Comparison of ENCODE assay signal across 12 cellular contexts in genomic region chr19:48553676-48554384, GRCh38. TPM values are rescaled to one million over a fixed set of nuclear protein-coding genes. Genes with fewer than 3 reads are reported as not detected.
DNase-seq lines count a peak whose midpoint lies in the region; ATAC-seq, FAIRE-seq and TF ChIP-seq lines count a peak whose summit lies in the region.
"Had no signal": no experiment of that assay in that cellular context is flagged by ENCODE, and none has a peak within 500 bp of the region (broad histone marks: within the 10 kb centered on the region; RNA-seq: fewer than 3 reads in every experiment).

No MANE protein-coding gene starts in this region.

- peaks cover 7% of the 10 kb centered on the region for H3K27me3 Mint-ChIP-seq in HFFc6 (ENCODE audit: insufficient read depth)
- H3K27me3 Mint-ChIP-seq in stimulated activated memory B cell treated with anti-CD40 and anti-IgM and Interleukin-4, amounts not matched to agents 10 μg/mL and 1 μg/mL and 100 μg/mL, for 72 hours: peaks cover 65% of the 10 kb centered on the region

- H3K9me3 Mint-ChIP-seq in HFFc6: no peaks in the 10 kb centered on the region
- no peaks in the 10 kb centered on the region for H3K9me3 Mint-ChIP-seq in stimulated activated memory B cell treated with anti-CD40 and anti-IgM and Interleukin-4, amounts not matched to agents 10 μg/mL and 1 μg/mL and 100 μg/mL, for 72 hours
- H3K9me3 Mint-ChIP-seq: activated B cell treated with CpG ODN at 0.5 μM for 24 hours, IgD-negative memory B cell had no signal

- no peak for FAIRE-seq in GM12892 (lab: Jason Lieb, UNC)
- FAIRE-seq: colon had no signal

- peaks cover 36% of the 10 kb centered on the region for H3K4me1 Mint-ChIP-seq in HFFc6 (ENCODE audit: low read depth)
- no peaks in the 10 kb centered on the region for H3K4me1 Mint-ChIP-seq in stimulated activated memory B cell treated with anti-CD40 and anti-IgM and Interleukin-4, amounts not matched to agents 10 μg/mL and 1 μg/mL and 100 μg/mL, for 72 hours
- H3K4me1 Mint-ChIP-seq: activated B cell treated with CpG ODN at 0.5 μM for 24 hours had no signal

- H3K36me3 Mint-ChIP-seq in HFFc6 (ENCODE audit: low read depth): no peaks in the 10 kb centered on the region
- H3K36me3 Mint-ChIP-seq in stimulated activated memory B cell treated with anti-CD40 and anti-IgM and Interleukin-4, amounts not matched to agents 10 μg/mL and 1 μg/mL and 100 μg/mL, for 72 hours: no peaks in the 10 kb centered on the region
- H3K36me3 Mint-ChIP-seq: IgD-negative memory B cell had no signal

- no peak for TF ChIP-seq POLR2A in GM12892 (IDR thresholded peaks at IDR 0.05; ENCODE audit: low read depth, low read length)

- peak; percentile 4 for ATAC-seq in stimulated activated memory B cell treated with anti-CD40 and anti-IgM and Interleukin-4, amounts not matched to agents 10 μg/mL and 1 μg/mL and 100 μg/mL, for 72 hours
- ATAC-seq: stimulated activated naive CD8-positive, alpha-beta T cell treated with anti-CD3 and anti-CD28 coated beads, Interleukin-15, Interleukin-2, amounts not matched to agents 100 U/mL and 50 U/mL, for 24 hours had no signal

- TF ChIP-seq CTCF in HFFc6 (IDR thresholded peaks at IDR 0.05): no peak

- peak overlapping the region; percentile 51 for H3K4me3 Mint-ChIP-seq in HFFc6
- H3K4me3 Mint-ChIP-seq in stimulated activated memory B cell treated with anti-CD40 and anti-IgM and Interleukin-4, amounts not matched to agents 10 μg/mL and 1 μg/mL and 100 μg/mL, for 72 hours: no peak overlapping the region
- H3K4me3 Mint-ChIP-seq: activated B cell treated with CpG ODN at 0.5 μM for 24 hours, IgD-negative memory B cell had no signal

- DNase-seq in HFFc6 (peak; percentile 86), RPMI8226 (peak; percentile 14), hepatic stellate cell (ENCODE audit: low spot score) (peak; percentile 77), HPDE6-E6E7 (ENCODE audit: extremely low spot score) (no peak), GM12892 (ENCODE audit: insufficient read length) (no peak), GDM1 (lab: John Stamatoyannopoulos, UW) (no peak)
- DNase-seq: activated B cell treated with CpG ODN at 0.5 μM for 24 hours; stimulated activated naive CD8-positive, alpha-beta T cell treated with anti-CD3 and anti-CD28 coated beads, Interleukin-15, Interleukin-2, amounts not matched to agents 100 U/mL and 50 U/mL, for 24 hours had no signal

- H3K27ac Mint-ChIP-seq in HFFc6: peak overlapping the region; percentile 58
- no peak overlapping the region for H3K27ac Mint-ChIP-seq in stimulated activated memory B cell treated with anti-CD40 and anti-IgM and Interleukin-4, amounts not matched to agents 10 μg/mL and 1 μg/mL and 100 μg/mL, for 72 hours
- H3K27ac Mint-ChIP-seq: activated B cell treated with CpG ODN at 0.5 μM for 24 hours, IgD-negative memory B cell had no signal

RNA-seq across cellular contexts. Expression of gene SULT2B1, which starts 1.9 kb away (rescaled TPM):
- under 1 TPM in 1 of 6 experiments, not detected in 5; 0.33 TPM for total RNA-seq in HFFc6 (2021; fragmentation: NEBNext Ultra II Directional; extraction: Animal tissue kit (Norgen Biotek cat#: 25700))
- 0.98 TPM for polyA plus RNA-seq in GM12892 (2012; ENCODE audit: missing spikeins)
- total RNA-seq: activated B cell treated with CpG ODN at 0.5 μM for 24 hours had no signal
- polyA plus RNA-seq: IgD-negative memory B cell, neural cell had no signal

RNA-seq across cellular contexts. Expression of gene LMTK3, which starts 42.2 kb away (rescaled TPM):
- under 1 TPM; 0.21 to 0.88 (median 0.60) TPM for total RNA-seq in HFFc6 (2021; fragmentation: NEBNext Ultra II Directional; extraction: Animal tissue kit (Norgen Biotek cat#: 25700))
- not detected for polyA plus RNA-seq in GM12892 (2012; ENCODE audit: missing spikeins)
- polyA plus RNA-seq: IgD-negative memory B cell had no signal

RNA-seq across cellular contexts. Expression of gene SPACA4, which starts 52.7 kb away (rescaled TPM):
- total RNA-seq in HFFc6 (2021; fragmentation: NEBNext Ultra II Directional; extraction: Animal tissue kit (Norgen Biotek cat#: 25700)): not detected
- polyA plus RNA-seq in GM12892 (2012; ENCODE audit: missing spikeins): not detected
- total RNA-seq: activated B cell treated with CpG ODN at 0.5 μM for 24 hours had no signal
- polyA plus RNA-seq: IgD-negative memory B cell, neural cell had no signal

Comparison
In these comparisons a context has a peak if more than half of its experiments do, and no peak if none do; other contexts are left out.
1. DNase-seq: peak in HFFc6 (single experiment), RPMI8226 (single experiment) and hepatic stellate cell (single experiment); none in HPDE6-E6E7 (single experiment), GM12892 (single experiment) and GDM1 (single experiment).